ENCODE assay signal across 13 cellular contexts in the genomic region with DNA sequence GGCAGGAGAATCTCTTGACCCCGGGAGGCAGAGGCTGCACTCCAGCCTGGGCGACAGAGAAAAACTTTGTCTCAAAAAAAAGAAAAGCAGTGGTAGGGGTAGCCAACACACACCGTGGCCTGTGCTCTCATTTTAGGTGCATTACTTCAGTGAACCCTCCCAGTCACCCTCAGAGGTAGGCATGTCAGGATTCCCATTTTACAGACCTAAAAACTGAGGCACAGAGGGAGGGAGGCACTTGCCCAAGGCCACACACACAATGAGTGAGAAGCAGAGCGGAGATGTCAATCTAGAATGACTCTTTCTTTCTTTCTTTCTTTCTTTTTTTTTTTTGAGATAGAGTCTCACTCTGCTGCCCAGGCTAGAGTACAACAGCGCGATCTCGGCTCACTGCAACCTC.
"Had no signal": no experiment of that assay in that cellular context is flagged by ENCODE, and none has a peak within 500 bp of the region (broad histone marks: within the 10 kb centered on the region; RNA-seq: fewer than 3 reads in every experiment).

No MANE protein-coding gene starts in this region.

- H3K27ac Mint-ChIP-seq: neural progenitor cell had no signal

- DNase-seq: activated CD4-positive, alpha-beta T cell treated with anti-CD3 and anti-CD28 coated beads for 48 hours; activated naive CD4-positive, alpha-beta T cell treated with Interleukin-2 at 50 U/mL for 16 hours; activated T-cell treated with anti-CD3 and anti-CD28 coated beads, Interleukin-2, amount 50 U/mL, for 4 hours; brain microvascular endothelial cell; cerebellar nuclear complex; hippocampal formation; kidney glomerular epithelial cell; pancreas; small intestine; T1000 had no signal

- H2AFZ ChIP-seq: neural progenitor cell had no signal

- H3K4me3 ChIP-seq: neural progenitor cell, pancreas, tibial nerve, vagina had no signal

- ATAC-seq: activated T-cell treated with anti-CD3 and anti-CD28 coated beads, Interleukin-2, amount 50 U/mL, for 4 hours; pancreas had no signal

- FAIRE-seq: pancreas, small intestine had no signal

- H3K9me3 ChIP-seq: pancreas, tibial nerve, vagina had no signal

- H3K27ac ChIP-seq: brain microvascular endothelial cell, neural progenitor cell, pancreas, vagina had no signal

- H3K4me2 ChIP-seq: neural progenitor cell had no signal

- H3K9ac ChIP-seq: neural progenitor cell had no signal

- H3K36me3 ChIP-seq: neural progenitor cell, pancreas, tibial nerve, vagina had no signal

- H3K27me3 ChIP-seq: brain microvascular endothelial cell, pancreas, tibial nerve, vagina had no signal

- H3K9me3 Mint-ChIP-seq: activated T-cell treated with anti-CD3 and anti-CD28 coated beads, Interleukin-2, amount 50 U/mL, for 4 hours; neural progenitor cell had no signal
